8 cellular contexts compared by ENCODE assay signal in the genomic region with DNA sequence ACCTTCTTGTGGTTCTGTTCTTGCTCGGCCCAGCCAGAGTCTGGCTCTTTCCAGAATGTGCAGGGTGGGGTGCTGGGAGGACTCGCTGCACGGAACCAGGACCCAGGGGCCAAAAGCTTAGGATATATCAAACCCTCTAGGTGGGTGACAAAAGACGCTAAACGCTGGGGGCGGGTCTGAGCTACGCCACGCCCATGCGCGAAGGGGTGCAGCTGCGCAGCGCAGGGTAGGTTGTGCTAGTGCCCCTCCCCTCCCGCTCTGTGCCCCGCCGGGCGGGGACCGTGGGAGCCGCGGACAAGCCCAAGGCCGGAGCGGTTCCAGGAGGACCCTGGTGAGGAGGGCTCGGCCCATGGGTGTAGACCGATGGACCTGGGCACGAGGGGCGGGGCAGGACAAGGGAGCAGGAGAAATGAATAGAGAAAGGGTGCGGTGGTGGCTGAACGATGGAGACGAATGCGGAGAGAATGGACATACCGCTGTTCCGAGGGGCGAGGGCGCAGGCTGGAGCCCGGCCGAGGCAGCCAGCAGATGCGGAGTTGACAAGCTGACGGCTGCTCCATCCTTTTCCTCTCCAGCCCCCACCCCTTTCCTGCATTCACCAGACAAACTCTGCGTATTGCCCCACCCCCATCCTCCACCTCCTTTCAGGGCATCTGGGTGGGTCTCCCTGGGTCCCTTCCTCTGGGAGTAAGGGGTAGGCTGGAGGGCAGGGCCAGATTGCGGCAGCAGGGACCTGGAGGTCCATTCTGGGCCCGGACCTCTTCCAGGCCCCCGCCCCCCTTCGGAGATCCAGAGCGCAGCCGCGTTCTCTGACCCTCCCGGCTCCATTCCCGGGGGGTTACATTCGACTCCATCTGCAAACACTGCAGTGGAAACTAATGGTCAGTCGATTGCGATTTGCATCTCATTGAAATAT. TPM values are rescaled to one million over a fixed set of nuclear protein-coding genes. Genes with fewer than 3 reads are reported as not detected.
A peak's percentile ranks its signal among the peaks of the same experiment; 100 is the strongest.
DNase-seq lines count a peak whose midpoint lies in the region; ATAC-seq and TF ChIP-seq lines count a peak whose summit lies in the region.

A gene with protein sequence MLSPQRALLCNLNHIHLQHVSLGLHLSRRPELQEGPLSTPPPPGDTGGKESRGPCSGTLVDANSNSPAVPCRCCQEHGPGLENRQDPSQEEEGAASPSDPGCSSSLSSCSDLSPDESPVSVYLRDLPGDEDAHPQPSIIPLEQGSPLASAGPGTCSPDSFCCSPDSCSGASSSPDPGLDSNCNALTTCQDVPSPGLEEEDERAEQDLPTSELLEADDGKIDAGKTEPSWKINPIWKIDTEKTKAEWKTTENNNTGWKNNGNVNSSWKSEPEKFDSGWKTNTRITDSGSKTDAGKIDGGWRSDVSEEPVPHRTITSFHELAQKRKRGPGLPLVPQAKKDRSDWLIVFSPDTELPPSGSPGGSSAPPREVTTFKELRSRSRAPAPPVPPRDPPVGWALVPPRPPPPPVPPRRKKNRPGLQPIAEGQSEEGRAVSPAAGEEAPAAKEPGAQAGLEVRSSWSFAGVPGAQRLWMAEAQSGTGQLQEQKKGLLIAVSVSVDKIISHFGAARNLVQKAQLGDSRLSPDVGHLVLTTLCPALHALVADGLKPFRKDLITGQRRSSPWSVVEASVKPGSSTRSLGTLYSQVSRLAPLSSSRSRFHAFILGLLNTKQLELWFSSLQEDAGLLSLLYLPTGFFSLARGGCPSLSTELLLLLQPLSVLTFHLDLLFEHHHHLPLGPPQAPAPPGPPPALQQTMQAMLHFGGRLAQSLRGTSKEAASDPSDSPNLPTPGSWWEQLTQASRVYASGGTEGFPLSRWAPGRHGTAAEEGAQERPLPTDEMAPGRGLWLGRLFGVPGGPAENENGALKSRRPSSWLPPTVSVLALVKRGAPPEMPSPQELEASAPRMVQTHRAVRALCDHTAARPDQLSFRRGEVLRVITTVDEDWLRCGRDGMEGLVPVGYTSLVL (plus strand): TSS at position 234 of the 916 bp plus-strand sequence. CDS start 880 bp downstream, outside the sequence.

- no peaks in the 10 kb centered on the region for H3K9me3 ChIP-seq in CD8-positive, alpha-beta T cell (ENCODE audit: low read length)

- POLR2A ChIA-PET in CD8-positive, alpha-beta T cell (lab: Charles Lee) = interaction anchor here (0.6 to 1.6 kb wide), 4 partner anchors 12 to 72 kb away, joined by 3 to 6 read pairs (median 4); a partner anchor contains a TSS
- POLR2A ChIA-PET in activated CD4-positive, alpha-beta memory T cell treated with anti-CD3 and anti-CD28 coated beads for 36 hours (lab: Charles Lee) = interaction anchor here (1.0 to 1.9 kb wide), 4 partner anchors 9 to 70 kb away, joined by 3 to 4 read pairs (median 3); a partner anchor contains a TSS

- intact Hi-C loops in CD8-positive, alpha-beta T cell (cut with DNase I, micrococcal nuclease) = loop anchor here (5.0 to 10.0 kb wide), 3 partner anchors 114 to 146 kb away; a partner anchor contains a TSS
- intact Hi-C loops in activated CD4-positive, alpha-beta memory T cell treated with anti-CD3 and anti-CD28 coated beads for 36 hours (cut with micrococcal nuclease) = loop anchor here (5.0 to 10.0 kb wide), 2 partner anchors 129 to 274 kb away; no protein-coding TSS in a partner anchor

- no peaks in the 10 kb centered on the region for H3K27me3 ChIP-seq in CD8-positive, alpha-beta T cell (ENCODE audit: insufficient read depth, low read length)

- H3K4me1 ChIP-seq in CD8-positive, alpha-beta T cell (ENCODE audit: insufficient read depth, low read length) = peaks cover 31% of the 10 kb centered on the region

- CTCF ChIA-PET in CD8-positive, alpha-beta T cell (lab: Charles Lee) = interaction anchor here (3.0 to 9.2 kb wide), 2 partner anchors 45 to 69 kb away, joined by 17 to 152 read pairs; a partner anchor contains a TSS
- CTCF ChIA-PET in activated CD4-positive, alpha-beta memory T cell treated with anti-CD3 and anti-CD28 coated beads for 36 hours (lab: Charles Lee) = interaction anchor here (0.6 to 6.3 kb wide), 4 partner anchors 21 to 114 kb away, joined by 3 to 188 read pairs (median 3); a partner anchor contains a TSS

- H3K36me3 Mint-ChIP-seq in CD8-positive, alpha-beta T cell = peaks cover 20% of the 10 kb centered on the region
- H3K36me3 Mint-ChIP-seq in activated CD4-positive, alpha-beta memory T cell treated with anti-CD3 and anti-CD28 coated beads for 36 hours = peaks cover 33% of the 10 kb centered on the region

- peak; percentile 40 to 80 (median 74) for DNase-seq in CD8-positive, alpha-beta T cell
- peak; percentile 74 for DNase-seq in NCI-H187 treated with DMSO at 0.1 percent for 48 hours (lab: John Stamatoyannopoulos, UW)
- peak; percentile 82 for DNase-seq in activated CD4-positive, alpha-beta memory T cell treated with anti-CD3 and anti-CD28 coated beads for 36 hours
- DNase-seq in dermis blood vessel endothelial cell = peak; percentile 72
- peak; percentile 65 for DNase-seq in left lobe of liver (ENCODE audit: low spot score)
- DNase-seq in stimulated activated CD4-positive, alpha-beta T cell treated with anti-CD3 and anti-CD28 coated beads, Interleukin-1b, Interleukin-23, amount 100 ng/mL, for 24 hours (ENCODE audit: low read depth in 4 of 4, low spot score in 1 of 4) = peak in 3 of 4 experiments; percentile 45 to 67 (median 58)
- DNase-seq in DMS53 treated with DMSO at 0.1 percent for 48 hours (lab: John Stamatoyannopoulos, UW; ENCODE audit: unreplicated experiment) = no peak
- no peak for DNase-seq in HPDE6-E6E7 (ENCODE audit: extremely low spot score)

- peak within 1 kb of the TSS; percentile 75 for H3K4me3 Mint-ChIP-seq in CD8-positive, alpha-beta T cell
- H3K4me3 Mint-ChIP-seq in activated CD4-positive, alpha-beta memory T cell treated with anti-CD3 and anti-CD28 coated beads for 36 hours = peak within 1 kb of the TSS; percentile 56

- H3K27me3 Mint-ChIP-seq in CD8-positive, alpha-beta T cell (ENCODE audit: low read depth) = no peaks in the 10 kb centered on the region
- H3K27me3 Mint-ChIP-seq in activated CD4-positive, alpha-beta memory T cell treated with anti-CD3 and anti-CD28 coated beads for 36 hours = no peaks in the 10 kb centered on the region

- no peaks in the 10 kb centered on the region for H3K9me3 Mint-ChIP-seq in CD8-positive, alpha-beta T cell
- H3K9me3 Mint-ChIP-seq in activated CD4-positive, alpha-beta memory T cell treated with anti-CD3 and anti-CD28 coated beads for 36 hours = no peaks in the 10 kb centered on the region

- H3K4me1 Mint-ChIP-seq in CD8-positive, alpha-beta T cell (ENCODE audit: low read depth) = peaks cover 30% of the 10 kb centered on the region
- peaks cover 29% of the 10 kb centered on the region for H3K4me1 Mint-ChIP-seq in activated CD4-positive, alpha-beta memory T cell treated with anti-CD3 and anti-CD28 coated beads for 36 hours (ENCODE audit: low read depth)

- ATAC-seq in CD8-positive, alpha-beta T cell = peak; percentile 45
- ATAC-seq in left lobe of liver = no peak

- H3K27ac Mint-ChIP-seq in CD8-positive, alpha-beta T cell = peak within 1 kb of the TSS; percentile 52
- H3K27ac Mint-ChIP-seq in activated CD4-positive, alpha-beta memory T cell treated with anti-CD3 and anti-CD28 coated beads for 36 hours = peak within 1 kb of the TSS; percentile 11

- TF ChIP-seq CTCF in CD8-positive, alpha-beta T cell (IDR thresholded peaks at IDR 0.05) = no peak

- H3K4me3 ChIP-seq in CD8-positive, alpha-beta T cell (ENCODE audit: low read depth, low read length) = peak within 1 kb of the TSS; percentile 56

- H3K27ac ChIP-seq in CD8-positive, alpha-beta T cell (ENCODE audit: low read depth, low read length) = no peak within 1 kb of the TSS

- no peaks in the 10 kb centered on the region for H3K36me3 ChIP-seq in CD8-positive, alpha-beta T cell (ENCODE audit: insufficient read depth, low read length)

RNA-seq across cellular contexts. Expression of the gene that starts here (rescaled TPM):
- 1 to 10 TPM; 7.5 to 7.8 TPM for total RNA-seq in CD8-positive, alpha-beta T cell
- total RNA-seq in activated CD4-positive, alpha-beta memory T cell treated with anti-CD3 and anti-CD28 coated beads for 36 hours = 10 to 100 TPM; 23.2 to 25.4 TPM
- total RNA-seq in dermis blood vessel endothelial cell (13.8 and 22.2 TPM in 2 replicates), left lobe of liver (8.5 TPM)

Comparison
In these comparisons a context has a peak if more than half of its experiments do, and no peak if none do; other contexts are left out.
1. DNase-seq: peak in CD8-positive, alpha-beta T cell (7 of 7), NCI-H187 treated with DMSO at 0.1 percent for 48 hours (single experiment), activated CD4-positive, alpha-beta memory T cell treated with anti-CD3 and anti-CD28 coated beads for 36 hours (single experiment), dermis blood vessel endothelial cell (single experiment), left lobe of liver (single experiment) and stimulated activated CD4-positive, alpha-beta T cell treated with anti-CD3 and anti-CD28 coated beads, Interleukin-1b, Interleukin-23, amount 100 ng/mL, for 24 hours (3 of 4); none in DMS53 treated with DMSO at 0.1 percent for 48 hours (single experiment) and HPDE6-E6E7 (single experiment).